Comparison of ENCODE assay signal across 8 cellular contexts in the genomic region with DNA sequence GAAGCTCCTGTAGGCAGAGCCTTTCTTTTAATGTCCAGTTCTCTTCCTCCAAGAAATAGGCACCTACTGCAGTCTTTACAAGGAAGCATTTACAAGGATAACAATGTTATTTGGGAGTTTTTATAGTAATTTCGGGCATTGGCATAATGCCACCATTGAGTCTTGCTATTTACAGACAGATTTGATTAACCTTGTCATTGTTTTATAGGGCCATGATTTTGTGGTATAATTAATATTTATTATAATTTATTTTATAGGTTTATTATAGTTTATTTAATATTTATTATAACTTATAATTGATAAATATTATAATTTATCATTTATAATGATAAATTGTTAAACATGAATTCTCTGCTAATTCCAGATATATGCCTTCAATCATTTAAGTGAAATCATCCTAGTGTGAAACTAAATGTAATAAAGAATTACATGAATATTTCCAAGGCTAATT. TPM values are rescaled to one million over a fixed set of nuclear protein-coding genes. Genes with fewer than 3 reads are reported as not detected.
DNase-seq lines count a peak whose midpoint lies in the region; ATAC-seq, FAIRE-seq and TF ChIP-seq lines count a peak whose summit lies in the region.

No MANE protein-coding gene starts in this region.

- no peak for DNase-seq in HCT116 (ENCODE audit: low read depth, low spot score)
- DNase-seq in astrocyte of the spinal cord (ENCODE audit: low read depth, low spot score): no peak
- DNase-seq in RCC 7860 (ENCODE audit: low spot score): no peak
- DNase-seq in NCI-H774 (lab: John Stamatoyannopoulos, UW): no peak
- DNase-seq in urothelium cell line (ENCODE audit: low spot score): no peak

- peaks cover 32% of the 10 kb centered on the region for H3K79me2 ChIP-seq in HCT116 (ENCODE audit: insufficient read depth, low read length)

- no peaks in the 10 kb centered on the region for H4K20me1 ChIP-seq in HCT116 (ENCODE audit: insufficient read depth)

- RAD21 ChIA-PET in HCT116 (lab: Charles Lee; ENCODE audit: low non-redundant PET in 1 of 2, low total read pairs in 2 of 2, uncharacterized antibody in 2 of 2, unreplicated experiment in 2 of 2): no interaction called here

- H3K9me3 ChIP-seq in HCT116 (ENCODE audit: control insufficient read depth in 1 of 2, insufficient read depth in 1 of 2, low read depth in 1 of 2, low read length in 2 of 2) (no peaks in the 10 kb centered on the region), mesodermal cell (ENCODE audit: control insufficient read depth, low read length) (no peaks in the 10 kb centered on the region)

- H3K4me1 ChIP-seq in HCT116 (ENCODE audit: control insufficient read depth in 1 of 2, insufficient read depth in 2 of 2, low read length in 2 of 2) (peaks cover 0 to 8% of the 10 kb centered on the region in 2 experiments; a peak in 2 of 4 replicates), mesodermal cell (ENCODE audit: control insufficient read depth, insufficient read depth, low read length, poor library complexity, severe bottlenecking) (peaks cover 5% of the 10 kb centered on the region)

- ATAC-seq in HCT116 (no peak), HG02938 (IDR thresholded peaks at IDR 0.05; ENCODE audit: unreplicated experiment) (no peak)

- TF ChIP-seq CTCF in HCT116 (IDR thresholded peaks at IDR 0.05 in 2 of 3, conservative IDR thresholded peaks at IDR 0.05 in 1 of 3; ENCODE audit: borderline replicate concordance in 1 of 3, insufficient read depth in 1 of 3, low read depth in 2 of 3, low read length in 2 of 3) (no peak), astrocyte of the spinal cord (IDR thresholded peaks at IDR 0.05; ENCODE audit: low read depth, low read length) (no peak)

- peak; percentile 6 for FAIRE-seq in A204.1 (lab: Jason Lieb, UNC)
- no peak for FAIRE-seq in RCC 7860 (lab: Jason Lieb, UNC)
- no peak for FAIRE-seq in urothelium cell line (lab: Jason Lieb, UNC)

- no peak for TF ChIP-seq RAD21 in HCT116 (IDR thresholded peaks at IDR 0.05; ENCODE audit: low read depth)

- peak overlapping the region; percentile 83 for H3K4me2 ChIP-seq in HCT116 (ENCODE audit: low read length)

- BruUV-seq in HCT116 (replicated peaks; lab: Mats Ljungman, UMichigan): TSS peak; percentile 41

- H3K27ac ChIP-seq in HCT116 (ENCODE audit: low read depth, low read length): peak overlapping the region; percentile 53; the same call in 1 of the 2 replicates
- peak overlapping the region; percentile 92 for H3K27ac ChIP-seq in mesodermal cell (ENCODE audit: low read depth, low read length, severe bottlenecking)

- intact Hi-C loops in HCT116 (cut with micrococcal nuclease): no loop called here

- H3K27me3 ChIP-seq in HCT116 (ENCODE audit: insufficient read depth, low read length): no peaks in the 10 kb centered on the region

- no peak for TF ChIP-seq POLR2A in HCT116 (IDR thresholded peaks at IDR 0.05; ENCODE audit: borderline replicate concordance, extremely low read depth, insufficient read depth, insufficient read length)

- H3K9me2 ChIP-seq in HCT116 (ENCODE audit: insufficient read depth): no peaks in the 10 kb centered on the region

- H3K36me3 ChIP-seq in HCT116 (ENCODE audit: control insufficient read depth in 1 of 2, insufficient read depth in 2 of 2, low read length in 2 of 2): no peaks in the 10 kb centered on the region
- H3K36me3 ChIP-seq in mesodermal cell (ENCODE audit: control insufficient read depth, insufficient read depth, low read length): peaks cover 4% of the 10 kb centered on the region

- no peak overlapping the region for H3K9ac ChIP-seq in HCT116 (ENCODE audit: low read length)

- CTCF ChIA-PET in HCT116 (lab: Charles Lee): interaction anchor here (0.7 kb wide), 1 partner anchor 9 kb away, joined by 3 read pairs; no protein-coding TSS in a partner anchor

- in situ Hi-C loops in astrocyte of the spinal cord (cut with HindIII; ENCODE audit: low sequenced_read_pairs): no loop called here

- H2AFZ ChIP-seq in HCT116 (ENCODE audit: low read depth, low read length, poor library complexity, severe bottlenecking): peak overlapping the region; percentile 94

- POLR2A ChIA-PET in HCT116 (lab: Charles Lee): interaction anchor here (0.9 kb wide), 1 partner anchor 10 kb away, joined by 3 read pairs; no protein-coding TSS in a partner anchor

- H3K4me3 ChIP-seq in HCT116 (replicated peaks in 1 of 2; ENCODE audit: low read depth in 1 of 2, low read length in 2 of 2) (no peak overlapping the region; a peak in 1 of 4 replicates), astrocyte of the spinal cord (ENCODE audit: low read depth, low read length) (peak overlapping the region; percentile 86), mesodermal cell (ENCODE audit: extremely low read depth, insufficient read depth, low read length, poor library complexity, severe bottlenecking) (peak overlapping the region; percentile 88)

- WGBS in mesodermal cell (ENCODE audit: insufficient coverage in 2 of 2), 2 experiments: no CpG with 5 or more reads among the region's 1 CpG

TF ChIP-seq in HCT116, 20 proteins besides CTCF, POLR2A, EP300 and RAD21:
- TF ChIP-seq POLR2AphosphoS5 (IDR thresholded peaks at IDR 0.05; ENCODE audit: low read depth, low read length) (no peak), EZH2phosphoT487 (IDR thresholded peaks at IDR 0.05; ENCODE audit: borderline replicate concordance) (no peak), FOSL1 (IDR thresholded peaks at IDR 0.05; ENCODE audit: low read depth) (no peak), ATF3 (IDR thresholded peaks at IDR 0.05) (no peak), ZNF274 (IDR thresholded peaks at IDR 0.05; ENCODE audit: low read depth, low read length) (no peak), JUND (IDR thresholded peaks at IDR 0.05) (no peak), EGR1 (IDR thresholded peaks at IDR 0.05; ENCODE audit: low read depth) (0 out of 2 replicates have a peak, but pooled peaks have one; percentile 32)
- TF ChIP-seq, protein P1, sequence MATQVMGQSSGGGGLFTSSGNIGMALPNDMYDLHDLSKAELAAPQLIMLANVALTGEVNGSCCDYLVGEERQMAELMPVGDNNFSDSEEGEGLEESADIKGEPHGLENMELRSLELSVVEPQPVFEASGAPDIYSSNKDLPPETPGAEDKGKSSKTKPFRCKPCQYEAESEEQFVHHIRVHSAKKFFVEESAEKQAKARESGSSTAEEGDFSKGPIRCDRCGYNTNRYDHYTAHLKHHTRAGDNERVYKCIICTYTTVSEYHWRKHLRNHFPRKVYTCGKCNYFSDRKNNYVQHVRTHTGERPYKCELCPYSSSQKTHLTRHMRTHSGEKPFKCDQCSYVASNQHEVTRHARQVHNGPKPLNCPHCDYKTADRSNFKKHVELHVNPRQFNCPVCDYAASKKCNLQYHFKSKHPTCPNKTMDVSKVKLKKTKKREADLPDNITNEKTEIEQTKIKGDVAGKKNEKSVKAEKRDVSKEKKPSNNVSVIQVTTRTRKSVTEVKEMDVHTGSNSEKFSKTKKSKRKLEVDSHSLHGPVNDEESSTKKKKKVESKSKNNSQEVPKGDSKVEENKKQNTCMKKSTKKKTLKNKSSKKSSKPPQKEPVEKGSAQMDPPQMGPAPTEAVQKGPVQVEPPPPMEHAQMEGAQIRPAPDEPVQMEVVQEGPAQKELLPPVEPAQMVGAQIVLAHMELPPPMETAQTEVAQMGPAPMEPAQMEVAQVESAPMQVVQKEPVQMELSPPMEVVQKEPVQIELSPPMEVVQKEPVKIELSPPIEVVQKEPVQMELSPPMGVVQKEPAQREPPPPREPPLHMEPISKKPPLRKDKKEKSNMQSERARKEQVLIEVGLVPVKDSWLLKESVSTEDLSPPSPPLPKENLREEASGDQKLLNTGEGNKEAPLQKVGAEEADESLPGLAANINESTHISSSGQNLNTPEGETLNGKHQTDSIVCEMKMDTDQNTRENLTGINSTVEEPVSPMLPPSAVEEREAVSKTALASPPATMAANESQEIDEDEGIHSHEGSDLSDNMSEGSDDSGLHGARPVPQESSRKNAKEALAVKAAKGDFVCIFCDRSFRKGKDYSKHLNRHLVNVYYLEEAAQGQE (IDR thresholded peaks at IDR 0.05; ENCODE audit: low read depth): no peak

RNA-seq across cellular contexts. Expression of gene POT1, which starts 0.6 kb away (rescaled TPM):
- 19.5 TPM for total RNA-seq in HCT116 (2021; ENCODE audit: unreplicated experiment)
- polyA plus RNA-seq in HCT116 (2012): 11.0 and 14.8 TPM in 2 replicates
- 32.2 TPM for polyA plus RNA-seq in mesodermal cell (2013, experiment 1 of 2)
- polyA plus RNA-seq in mesodermal cell (2013, experiment 2 of 2): 40.2 TPM

Comparison
In these comparisons a context has a peak if more than half of its experiments do, and no peak if none do; other contexts are left out.
1. H3K4me3 ChIP-seq: peak in astrocyte of the spinal cord (single experiment) and mesodermal cell (single experiment); none in HCT116 (0 of 2).